Comparison of ENCODE assay signal across 8 cellular contexts in the genomic region with DNA sequence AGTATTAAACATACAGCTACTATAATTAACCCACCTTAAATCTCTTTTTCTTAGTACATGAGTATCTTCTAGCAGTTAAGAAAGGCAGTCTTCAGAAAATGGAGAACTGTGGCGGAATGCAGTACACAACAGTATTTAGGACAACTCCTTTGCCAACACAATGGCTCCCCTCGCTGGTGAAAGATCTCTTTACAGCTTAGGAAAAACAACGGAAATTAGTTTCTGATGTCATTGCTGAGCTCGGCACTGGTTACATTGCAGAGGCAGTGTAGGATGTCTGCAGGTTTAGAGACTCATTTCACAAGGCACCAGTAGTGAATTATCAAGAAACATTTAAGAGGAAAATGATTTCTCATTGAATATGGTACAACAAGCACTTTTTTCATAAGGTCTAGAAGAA. TPM values are rescaled to one million over a fixed set of nuclear protein-coding genes. Genes with fewer than 3 reads are reported as not detected.
DNase-seq lines count a peak whose midpoint lies in the region; ATAC-seq and TF ChIP-seq lines count a peak whose summit lies in the region.

No MANE protein-coding gene starts in this region.

- H3K27me3 ChIP-seq in lower lobe of right lung (ENCODE audit: low read depth) (no peaks in the 10 kb centered on the region), stomach (no peaks in the 10 kb centered on the region)

- H3K36me3 ChIP-seq in lower lobe of right lung (peaks cover 85% of the 10 kb centered on the region), stomach (peaks cover 36 to 94% (median 92%) of the 10 kb centered on the region in 4 donors)

- ATAC-seq in lower lobe of right lung (peak in 1 of 2 donors; percentile 14), GM19463 (IDR thresholded peaks at IDR 0.05; ENCODE audit: unreplicated experiment) (no peak)

- DNase-seq in AML-193 (lab: John Stamatoyannopoulos, UW) (peak; percentile 23 to 30), OCI-M1 (lab: John Stamatoyannopoulos, UW) (peak; percentile 89), cardiac fibroblast (ENCODE audit: low read depth in 2 of 2) (peak; percentile 85 to 87), lower lobe of right lung (no peak), stomach (no peak), NCI-H1930 (lab: John Stamatoyannopoulos, UW) (no peak)

- TF ChIP-seq CTCF in GM12874 (IDR thresholded peaks at IDR 0.05; ENCODE audit: insufficient read depth, low read depth, low read length) = peak; percentile 23; the same call in 1 of the 2 replicates
- peak; percentile 48 for TF ChIP-seq CTCF in cardiac fibroblast (IDR thresholded peaks at IDR 0.05; ENCODE audit: low read depth, low read length)
- peak; percentile 33 for TF ChIP-seq CTCF in lower lobe of right lung (IDR thresholded peaks at IDR 0.05)
- TF ChIP-seq CTCF in stomach (IDR thresholded peaks at IDR 0.05) = no peak

- H3K9me3 ChIP-seq in lower lobe of right lung = no peaks in the 10 kb centered on the region
- no peaks in the 10 kb centered on the region for H3K9me3 ChIP-seq in stomach

- H3K27ac ChIP-seq in lower lobe of right lung (no peak overlapping the region), stomach (no peak overlapping the region)

- H3K4me1 ChIP-seq in lower lobe of right lung (no peaks in the 10 kb centered on the region), stomach (peaks cover 0 to 12% (median 4%) of the 10 kb centered on the region in 4 donors)

- 40 to 49% (median 43%) methylated on average over 4 of the region's 4 CpGs for WGBS in stomach, 5 donors

- intact Hi-C loops in lower lobe of right lung (cut with DNase I) (no loop called here), stomach (cut with DNase I; ENCODE audit: low total_unique reads) (no loop called here)

- TF ChIP-seq POLR2A in stomach (IDR thresholded peaks at IDR 0.05) = no peak

- H3K4me3 ChIP-seq in cardiac fibroblast (replicated peaks in 1 of 2; ENCODE audit: low read depth in 2 of 2, low read length in 2 of 2) (no peak overlapping the region), lower lobe of right lung (no peak overlapping the region), stomach (no peak overlapping the region)

- no peak for TF ChIP-seq EP300 in stomach (IDR thresholded peaks at IDR 0.05)

RNA-seq across cellular contexts. Expression of gene GLRX3, which starts 43.4 kb away (rescaled TPM):
- 45.9 TPM for total RNA-seq in lower lobe of right lung
- total RNA-seq in stomach = 10 to 100 TPM in 4 of 5 donors, 1 to 10 TPM in 1; 1.2 to 80.5 (median 34.2) TPM
- 10 to 100 TPM; 59.9 to 80.2 (median 72.0) TPM for polyA plus RNA-seq in stomach

Comparison
In these comparisons a context has a peak if more than half of its experiments do, and no peak if none do; other contexts are left out.
1. DNase-seq: peak in AML-193 (2 of 2), OCI-M1 (single experiment) and cardiac fibroblast (2 of 2); none in lower lobe of right lung (single experiment), stomach (single experiment) and NCI-H1930 (0 of 2).
2. CTCF ChIP-seq: peak in GM12874 (single experiment), cardiac fibroblast (single experiment) and lower lobe of right lung (single experiment); none in stomach (0 of 7).